In genomic region chr13:47408546-47409319, GRCh38 we compare ENCODE assay signal across 21 cellular contexts.
DNase-seq lines count a peak whose midpoint lies in the region; TF ChIP-seq lines count a peak whose summit lies in the region.
"Had no signal": no experiment of that assay in that cellular context is flagged by ENCODE, and none has a peak within 500 bp of the region (broad histone marks: within the 10 kb centered on the region; RNA-seq: fewer than 3 reads in every experiment).

No MANE protein-coding gene starts in this region.

- TF ChIP-seq EP300 in stomach (IDR thresholded peaks at IDR 0.05) = no peak

- CTCF ChIA-PET in RWPE1 (lab: Yijun Ruan, JAX) = no interaction called here

- H3K4me1 ChIP-seq in hepatocyte (ENCODE audit: insufficient read depth) = no peaks in the 10 kb centered on the region
- H3K4me1 ChIP-seq in stomach = no peaks in the 10 kb centered on the region
- H3K4me1 ChIP-seq: A549 had no signal

- H2AFZ ChIP-seq in hepatocyte = no peak overlapping the region
- H2AFZ ChIP-seq: GM23248 had no signal

- H4K20me1 ChIP-seq in hepatocyte (ENCODE audit: insufficient read depth, poor library complexity, severe bottlenecking) = no peaks in the 10 kb centered on the region

- no peak for TF ChIP-seq POLR2A in stomach (IDR thresholded peaks at IDR 0.05)

- H3K9me3 ChIP-seq in hepatocyte (ENCODE audit: low read depth) = no peaks in the 10 kb centered on the region
- H3K9me3 ChIP-seq in stomach = no peaks in the 10 kb centered on the region
- H3K9me3 ChIP-seq: A549, MG63 had no signal

- DNase-seq in COLO668 (lab: John Stamatoyannopoulos, UW; ENCODE audit: unreplicated experiment) = peak; percentile 53
- peak; percentile 47 for DNase-seq in M059J (ENCODE audit: low read depth)
- peak; percentile 77 to 81 for DNase-seq in SHP77 (lab: John Stamatoyannopoulos, UW)
- DNase-seq in hepatocyte (ENCODE audit: low spot score) = no peak
- no peak for DNase-seq in stomach
- DNase-seq in RWPE1 (ENCODE audit: low spot score) = no peak
- no peak for DNase-seq in activated CD8-positive, alpha-beta memory T cell treated with anti-CD3 and anti-CD28 coated beads for 24 hours
- DNase-seq in 8988T = no peak
- DNase-seq: CD8-positive, alpha-beta T cell; GM23248; H9; MG63; NCI-H1105 treated with DMSO at 0.1 percent for 48 hours; NCI-H2029; NCI-H446 treated with DMSO at 0.1 percent for 48 hours; NCI-H526; Right ventricle myocardium superior had no signal

- peak overlapping the region; percentile 71 for H3K27ac ChIP-seq in hepatocyte
- no peak overlapping the region for H3K27ac ChIP-seq in stomach
- no peak overlapping the region for H3K27ac ChIP-seq in RWPE1
- H3K27ac ChIP-seq: A549, C4-2B, GM23248, SK-N-MC had no signal

- intact Hi-C loops in stomach (cut with DNase I; ENCODE audit: low total_unique reads) = no loop called here

- no peaks in the 10 kb centered on the region for H3K79me2 ChIP-seq in hepatocyte

- no peak overlapping the region for H3K4me2 ChIP-seq in hepatocyte
- H3K4me2 ChIP-seq: A549 had no signal

- no peak for TF ChIP-seq CTCF in hepatocyte (IDR thresholded peaks at IDR 0.05; ENCODE audit: poor library complexity)
- TF ChIP-seq CTCF in stomach (IDR thresholded peaks at IDR 0.05) = no peak
- no peak for TF ChIP-seq CTCF in RWPE1 (conservative IDR thresholded peaks at IDR 0.05; ENCODE audit: low read depth)

- no peaks in the 10 kb centered on the region for H3K36me3 ChIP-seq in hepatocyte (replicated peaks; ENCODE audit: insufficient read depth, low read depth)
- H3K36me3 ChIP-seq in stomach = no peaks in the 10 kb centered on the region
- H3K36me3 ChIP-seq: MG63 had no signal

- POLR2A ChIA-PET in RWPE1 (lab: Yijun Ruan, JAX; ENCODE audit: low non-redundant PET) = no interaction called here

- H3K4me3 ChIP-seq in hepatocyte (no peak overlapping the region), stomach (no peak overlapping the region)
- H3K4me3 ChIP-seq: A549, GM23248, K562, MG63, SK-N-MC had no signal

- H3K9me2 ChIP-seq in hepatocyte (replicated peaks; ENCODE audit: insufficient read depth) = no peaks in the 10 kb centered on the region

- 79% methylated on average over 7 of the region's 7 CpGs for WGBS in hepatocyte (ENCODE audit: low lambda C conversion rate, missing lambda C conversion rate)
- 61 to 76% (median 65%) methylated on average over 7 of the region's 7 CpGs for WGBS in stomach, 5 donors

- H3K27me3 ChIP-seq in hepatocyte (no peaks in the 10 kb centered on the region), stomach (no peaks in the 10 kb centered on the region)
- H3K27me3 ChIP-seq: MG63 had no signal

Comparison
In these comparisons a context has a peak if more than half of its experiments do, and no peak if none do; other contexts are left out.
1. DNase-seq: peak in COLO668 (single experiment), M059J (single experiment) and SHP77 (2 of 2); none in hepatocyte (single experiment), stomach (single experiment), RWPE1 (single experiment), activated CD8-positive, alpha-beta memory T cell treated with anti-CD3 and anti-CD28 coated beads for 24 hours (single experiment) and 8988T (single experiment).